In the genomic region with DNA sequence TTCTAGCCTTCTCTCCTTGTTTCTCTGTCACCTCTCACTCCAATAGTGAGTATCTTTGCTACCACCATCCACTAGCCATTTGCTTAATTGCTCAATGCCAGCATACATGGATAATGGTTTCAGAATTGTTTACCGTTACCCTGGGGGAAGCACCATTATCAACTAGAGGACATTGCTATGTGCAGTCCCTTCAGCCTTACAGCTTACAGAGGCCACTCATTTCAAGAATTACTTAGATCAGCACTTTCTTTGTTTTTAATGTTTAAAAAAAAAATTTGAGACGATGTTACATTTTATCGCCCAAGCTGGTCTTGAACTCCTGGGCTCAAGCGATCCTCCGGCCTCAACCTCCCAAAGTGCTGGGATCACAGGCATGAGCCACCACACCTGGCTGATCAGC, we compare ENCODE assay signal across 1 cellular context.
A peak's percentile ranks its signal among the peaks of the same experiment; 100 is the strongest.
TF ChIP-seq lines count a peak whose summit lies in the region.

No MANE protein-coding gene starts in this region.

TF ChIP-seq in GM12878, 131 proteins besides CTCF, POLR2A, EP300 and RAD21:
- peak; percentile 71 for TF ChIP-seq JUNB (IDR thresholded peaks at IDR 0.05)
- TF ChIP-seq, protein P1, sequence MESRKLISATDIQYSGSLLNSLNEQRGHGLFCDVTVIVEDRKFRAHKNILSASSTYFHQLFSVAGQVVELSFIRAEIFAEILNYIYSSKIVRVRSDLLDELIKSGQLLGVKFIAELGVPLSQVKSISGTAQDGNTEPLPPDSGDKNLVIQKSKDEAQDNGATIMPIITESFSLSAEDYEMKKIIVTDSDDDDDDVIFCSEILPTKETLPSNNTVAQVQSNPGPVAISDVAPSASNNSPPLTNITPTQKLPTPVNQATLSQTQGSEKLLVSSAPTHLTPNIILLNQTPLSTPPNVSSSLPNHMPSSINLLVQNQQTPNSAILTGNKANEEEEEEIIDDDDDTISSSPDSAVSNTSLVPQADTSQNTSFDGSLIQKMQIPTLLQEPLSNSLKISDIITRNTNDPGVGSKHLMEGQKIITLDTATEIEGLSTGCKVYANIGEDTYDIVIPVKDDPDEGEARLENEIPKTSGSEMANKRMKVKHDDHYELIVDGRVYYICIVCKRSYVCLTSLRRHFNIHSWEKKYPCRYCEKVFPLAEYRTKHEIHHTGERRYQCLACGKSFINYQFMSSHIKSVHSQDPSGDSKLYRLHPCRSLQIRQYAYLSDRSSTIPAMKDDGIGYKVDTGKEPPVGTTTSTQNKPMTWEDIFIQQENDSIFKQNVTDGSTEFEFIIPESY (IDR thresholded peaks at IDR 0.05), result no peak
